Comparison of ENCODE assay signal across 9 cellular contexts in the genomic region with DNA sequence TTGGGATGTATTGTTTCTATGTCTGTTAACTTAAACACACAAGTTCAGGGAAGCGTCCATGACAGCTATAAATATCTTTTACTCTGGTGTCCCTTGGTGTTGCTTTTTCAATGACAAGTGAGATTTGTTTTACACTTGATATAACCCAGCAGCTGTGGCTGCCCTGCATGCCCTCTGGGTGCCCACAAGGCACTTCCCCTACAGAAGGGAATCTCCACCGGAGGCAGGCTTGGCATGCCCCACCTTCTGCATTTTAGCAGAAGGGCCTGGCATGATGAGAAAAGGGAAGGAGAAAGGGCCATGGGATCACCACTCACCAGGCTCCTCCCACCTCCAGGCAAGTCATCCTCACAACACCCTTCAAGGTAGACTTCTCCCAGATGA. TPM values are rescaled to one million over a fixed set of nuclear protein-coding genes. Genes with fewer than 3 reads are reported as not detected.
DNase-seq lines count a peak whose midpoint lies in the region; ATAC-seq and TF ChIP-seq lines count a peak whose summit lies in the region.
"Had no signal": no experiment of that assay in that cellular context is flagged by ENCODE, and none has a peak within 500 bp of the region (broad histone marks: within the 10 kb centered on the region; RNA-seq: fewer than 3 reads in every experiment).

No MANE protein-coding gene starts in this region.

- in situ Hi-C loops in mammary epithelial cell (cut with MboI; ENCODE audit: low sequenced_read_pairs in 2 of 2), result no loop called here

- DNase-seq in NB4 (ENCODE audit: low read depth), result peak; percentile 21
- no peak for DNase-seq in effector memory CD8-positive, alpha-beta T cell
- no peak for DNase-seq in naive thymus-derived CD4-positive, alpha-beta T cell
- peak in 1 of 2 donors; percentile 76 for DNase-seq in upper lobe of left lung
- no peak for DNase-seq in mammary epithelial cell
- DNase-seq in COR-L47 (lab: John Stamatoyannopoulos, UW), result no peak
- DNase-seq in T-helper 2 cell treated with Interferon-gamma antibody and Interleukin-4, amounts not matched to agents 5 μg/mL and 100 μg/mL, for 36 hours (ENCODE audit: low spot score), result no peak
- DNase-seq: DND-41, SK-N-SH had no signal

- H4K20me1 ChIP-seq in mammary epithelial cell (ENCODE audit: insufficient read depth, low read length), result no peaks in the 10 kb centered on the region

- no peak overlapping the region for H3K9ac ChIP-seq in mammary epithelial cell (ENCODE audit: insufficient read depth, low read length)
- H3K9ac ChIP-seq: SK-N-SH had no signal

- no peak for TF ChIP-seq CTCF in NB4 (IDR thresholded peaks at IDR 0.05; ENCODE audit: low read depth, low read length)
- TF ChIP-seq CTCF in upper lobe of left lung (IDR thresholded peaks at IDR 0.05), result no peak
- no peak for TF ChIP-seq CTCF in mammary epithelial cell (conservative IDR thresholded peaks at IDR 0.05 in 1 of 2, IDR thresholded peaks at IDR 0.05 in 1 of 2; ENCODE audit: extremely low read depth in 1 of 2, insufficient read depth in 1 of 2, low read depth in 1 of 2, low read length in 2 of 2)

- peaks cover 17 to 31% of the 10 kb centered on the region in 2 donors for H3K4me1 ChIP-seq in naive thymus-derived CD4-positive, alpha-beta T cell (ENCODE audit: control insufficient read depth in 2 of 2, insufficient read depth in 2 of 2, low read length in 2 of 2)
- H3K4me1 ChIP-seq in upper lobe of left lung (peaks cover 27 to 47% (median 40%) of the 10 kb centered on the region in 4 donors), mammary epithelial cell (ENCODE audit: insufficient read depth, low read length) (peaks cover 4% of the 10 kb centered on the region)

- no peaks in the 10 kb centered on the region for H3K9me3 Mint-ChIP-seq in effector memory CD8-positive, alpha-beta T cell
- H3K9me3 Mint-ChIP-seq in naive thymus-derived CD4-positive, alpha-beta T cell, result peaks cover 0 to 2% (median 0%) of the 10 kb centered on the region in 11 donors
- H3K9me3 Mint-ChIP-seq in T-helper 2 cell treated with Interferon-gamma antibody and Interleukin-4, amounts not matched to agents 5 μg/mL and 100 μg/mL, for 36 hours, result no peaks in the 10 kb centered on the region

- BruUV-seq in mammary epithelial cell (replicated peaks; lab: Mats Ljungman, UMichigan), result no TSS peak

- dilution Hi-C loops in mammary epithelial cell (cut with HindIII; ENCODE audit: low sequenced_read_pairs), result no loop called here

- TF ChIP-seq EP300 in upper lobe of left lung (IDR thresholded peaks at IDR 0.05), result no peak

- H3K27me3 ChIP-seq in naive thymus-derived CD4-positive, alpha-beta T cell (ENCODE audit: control insufficient read depth in 2 of 2, insufficient read depth in 2 of 2, low read length in 2 of 2), result no peaks in the 10 kb centered on the region
- no peaks in the 10 kb centered on the region for H3K27me3 ChIP-seq in upper lobe of left lung
- no peaks in the 10 kb centered on the region for H3K27me3 ChIP-seq in mammary epithelial cell (ENCODE audit: insufficient read depth, low read length)

- no peaks in the 10 kb centered on the region for H3K27me3 Mint-ChIP-seq in effector memory CD8-positive, alpha-beta T cell
- peaks cover 0 to 4% (median 0%) of the 10 kb centered on the region in 5 donors for H3K27me3 Mint-ChIP-seq in naive thymus-derived CD4-positive, alpha-beta T cell
- H3K27me3 Mint-ChIP-seq in T-helper 2 cell treated with Interferon-gamma antibody and Interleukin-4, amounts not matched to agents 5 μg/mL and 100 μg/mL, for 36 hours (ENCODE audit: low read depth), result no peaks in the 10 kb centered on the region

- no peak overlapping the region for H3K4me2 ChIP-seq in mammary epithelial cell (ENCODE audit: insufficient read depth, low read depth, low read length)
- H3K4me2 ChIP-seq: SK-N-SH had no signal

- no peak for TF ChIP-seq POLR2A in NB4 (IDR thresholded peaks at IDR 0.05; ENCODE audit: extremely low read depth, insufficient read length)
- no peak for TF ChIP-seq POLR2A in upper lobe of left lung (IDR thresholded peaks at IDR 0.05)

- peak; percentile 40 for ATAC-seq in effector memory CD8-positive, alpha-beta T cell (replicated peaks)
- peak; percentile 74 for ATAC-seq in naive thymus-derived CD4-positive, alpha-beta T cell
- peak in 1 of 2 donors; percentile 34 for ATAC-seq in upper lobe of left lung (ENCODE audit: low FRiP score in 2 of 2)

- CTCF ChIA-PET in naive thymus-derived CD4-positive, alpha-beta T cell (lab: Charles Lee), result no interaction called here
- CTCF ChIA-PET in mammary epithelial cell (lab: Charles Lee; ENCODE audit: low non-redundant PET), result no interaction called here

- H3K4me3 Mint-ChIP-seq in effector memory CD8-positive, alpha-beta T cell, result peak overlapping the region; percentile 30 to 48
- H3K4me3 Mint-ChIP-seq in naive thymus-derived CD4-positive, alpha-beta T cell, result peak overlapping the region in 3 of 10 donors; percentile 6 to 52 (median 19)
- no peak overlapping the region for H3K4me3 Mint-ChIP-seq in T-helper 2 cell treated with Interferon-gamma antibody and Interleukin-4, amounts not matched to agents 5 μg/mL and 100 μg/mL, for 36 hours

- H3K36me3 ChIP-seq in naive thymus-derived CD4-positive, alpha-beta T cell (ENCODE audit: control insufficient read depth in 2 of 3, insufficient read depth in 3 of 3, low read length in 3 of 3), result no peaks in the 10 kb centered on the region
- H3K36me3 ChIP-seq in upper lobe of left lung (peaks cover 0 to 21% (median 0%) of the 10 kb centered on the region in 4 donors), mammary epithelial cell (ENCODE audit: insufficient read depth, low read length) (no peaks in the 10 kb centered on the region)

- no peaks in the 10 kb centered on the region for H3K79me2 ChIP-seq in mammary epithelial cell (ENCODE audit: insufficient read depth, low read length)

- H3K4me1 Mint-ChIP-seq in effector memory CD8-positive, alpha-beta T cell (ENCODE audit: low read depth in 2 of 2), result peaks cover 69 to 91% of the 10 kb centered on the region in 2 donors
- peaks cover 18 to 77% (median 49%) of the 10 kb centered on the region in 7 donors for H3K4me1 Mint-ChIP-seq in naive thymus-derived CD4-positive, alpha-beta T cell
- H3K4me1 Mint-ChIP-seq in T-helper 2 cell treated with Interferon-gamma antibody and Interleukin-4, amounts not matched to agents 5 μg/mL and 100 μg/mL, for 36 hours (ENCODE audit: low read depth), result peaks cover 19% of the 10 kb centered on the region

- H2AFZ ChIP-seq in mammary epithelial cell (ENCODE audit: low read depth, low read length), result no peak overlapping the region

- POLR2A ChIA-PET in naive thymus-derived CD4-positive, alpha-beta T cell (lab: Charles Lee), result interaction anchor here (1.0 kb wide), 1 partner anchor 10 kb away, joined by 3 read pairs; no protein-coding TSS in a partner anchor

- H3K9me3 ChIP-seq in naive thymus-derived CD4-positive, alpha-beta T cell (ENCODE audit: control insufficient read depth in 2 of 3, low read length in 3 of 3), result no peaks in the 10 kb centered on the region
- H3K9me3 ChIP-seq in upper lobe of left lung (no peaks in the 10 kb centered on the region), mammary epithelial cell (replicated peaks; ENCODE audit: insufficient read depth, low read length) (no peaks in the 10 kb centered on the region)
- H3K9me3 ChIP-seq: SK-N-SH had no signal

- H3K27ac Mint-ChIP-seq in effector memory CD8-positive, alpha-beta T cell, result peak overlapping the region in 1 of 2 donors; percentile 68
- H3K27ac Mint-ChIP-seq in naive thymus-derived CD4-positive, alpha-beta T cell, result peak overlapping the region in 4 of 9 donors; percentile 26 to 67 (median 51)
- H3K27ac Mint-ChIP-seq in T-helper 2 cell treated with Interferon-gamma antibody and Interleukin-4, amounts not matched to agents 5 μg/mL and 100 μg/mL, for 36 hours, result no peak overlapping the region

- 62 to 91% methylated on average over 2 of the region's 2 CpGs for WGBS in upper lobe of left lung, 2 donors
- 90% methylated on average over 1 of the region's 2 CpGs for WGBS in mammary epithelial cell (ENCODE audit: low coverage, missing lambda C conversion rate)

- intact Hi-C loops in naive thymus-derived CD4-positive, alpha-beta T cell (cut with micrococcal nuclease), result no loop called here
- intact Hi-C loops in mammary epithelial cell (cut with micrococcal nuclease), result no loop called here

- no peak overlapping the region for H3K27ac ChIP-seq in naive thymus-derived CD4-positive, alpha-beta T cell (ENCODE audit: low read depth, low read length)
- H3K27ac ChIP-seq in upper lobe of left lung, result peak overlapping the region in 3 of 4 donors; percentile 50 to 67 (median 50)
- no peak overlapping the region for H3K27ac ChIP-seq in mammary epithelial cell (ENCODE audit: insufficient read depth, low read depth, low read length)

- H3K36me3 Mint-ChIP-seq in effector memory CD8-positive, alpha-beta T cell (ENCODE audit: insufficient read depth), result peaks cover 29% of the 10 kb centered on the region
- no peaks in the 10 kb centered on the region for H3K36me3 Mint-ChIP-seq in naive thymus-derived CD4-positive, alpha-beta T cell
- no peaks in the 10 kb centered on the region for H3K36me3 Mint-ChIP-seq in T-helper 2 cell treated with Interferon-gamma antibody and Interleukin-4, amounts not matched to agents 5 μg/mL and 100 μg/mL, for 36 hours (ENCODE audit: low read depth)

- H3K4me3 ChIP-seq in NB4 (ENCODE audit: low read depth, low read length) (no peak overlapping the region), upper lobe of left lung (no peak overlapping the region), mammary epithelial cell (replicated peaks in 1 of 3; ENCODE audit: insufficient read depth in 1 of 3, low read depth in 2 of 3, low read length in 3 of 3) (no peak overlapping the region)
- H3K4me3 ChIP-seq in naive thymus-derived CD4-positive, alpha-beta T cell (ENCODE audit: low read length), result no peak overlapping the region

RNA-seq across cellular contexts. Expression of a gene that starts 5.7 kb away (rescaled TPM):
- total RNA-seq in naive thymus-derived CD4-positive, alpha-beta T cell, result 10 to 100 TPM in 3 of 5 experiments, 1 to 10 TPM in 2; 6.4 to 34.1 (median 15.2) TPM
- 10 to 100 TPM in 1 of 2 donors, 1 to 10 TPM in 1; 8.5 to 10.6 TPM for polyA plus RNA-seq in naive thymus-derived CD4-positive, alpha-beta T cell
- 10 to 100 TPM in 1 of 6 donors, 1 to 10 TPM in 5; 6.7 to 13.6 (median 7.8) TPM for total RNA-seq in upper lobe of left lung
- 1 to 10 TPM; 8.3 to 8.7 TPM for total RNA-seq in mammary epithelial cell
- 6.9 TPM for polyA plus RNA-seq in mammary epithelial cell
- 19.3 TPM for polyA minus RNA-seq in mammary epithelial cell

RNA-seq across cellular contexts. Expression of a gene that starts 5.8 kb away (rescaled TPM):
- total RNA-seq in naive thymus-derived CD4-positive, alpha-beta T cell, result 10 to 100 TPM in 4 of 5 experiments, 1 to 10 TPM in 1; 7.1 to 73.1 (median 27.0) TPM
- under 1 TPM; 0.35 to 0.89 TPM for polyA plus RNA-seq in naive thymus-derived CD4-positive, alpha-beta T cell
- total RNA-seq in upper lobe of left lung (100 to 1,000 TPM in 1 of 6 donors, 10 to 100 TPM in 5; 50.3 to 118 (median 69.7) TPM), mammary epithelial cell (10 to 100 TPM; 30.3 to 59.7 TPM)
- polyA plus RNA-seq in mammary epithelial cell, result 14.4 TPM
- polyA minus RNA-seq in mammary epithelial cell, result 21.5 TPM

Comparison
In these comparisons a context has a peak if more than half of its experiments do, and no peak if none do; other contexts are left out.
1. H3K27ac ChIP-seq: peak in upper lobe of left lung (3 of 4); none in naive thymus-derived CD4-positive, alpha-beta T cell (single experiment) and mammary epithelial cell (single experiment).